ENCODE assay signal across 4 cellular contexts in the genomic region with DNA sequence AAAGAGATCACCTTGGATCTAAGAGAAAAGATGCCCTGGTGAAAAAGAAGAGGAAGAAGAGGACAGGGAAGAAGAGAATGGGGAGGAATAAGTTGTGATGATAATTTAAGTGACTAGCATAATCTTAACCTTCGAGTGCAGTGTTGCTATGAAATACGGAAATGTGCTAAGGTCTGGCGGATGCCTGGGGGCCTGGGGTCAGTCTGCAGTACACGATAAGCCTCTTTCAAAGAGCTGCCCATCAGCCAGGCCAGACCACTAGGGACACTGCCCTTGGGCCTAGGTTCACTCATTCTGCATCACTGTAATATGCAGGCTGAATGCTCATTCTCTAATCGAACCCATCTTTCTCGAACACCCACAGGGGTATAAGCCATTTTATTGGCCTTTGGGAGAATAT.
TF ChIP-seq lines count a peak whose summit lies in the region.

No MANE protein-coding gene starts in this region.

TF ChIP-seq in liver, 16 proteins besides CTCF, POLR2A, EP300 and RAD21:
- no peak for TF ChIP-seq TAF1 (conservative IDR thresholded peaks at IDR 0.05)
- TF ChIP-seq, protein P1, sequence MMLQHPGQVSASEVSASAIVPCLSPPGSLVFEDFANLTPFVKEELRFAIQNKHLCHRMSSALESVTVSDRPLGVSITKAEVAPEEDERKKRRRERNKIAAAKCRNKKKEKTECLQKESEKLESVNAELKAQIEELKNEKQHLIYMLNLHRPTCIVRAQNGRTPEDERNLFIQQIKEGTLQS (IDR thresholded peaks at IDR 0.05), result no peak
- TF ChIP-seq HNF4A (conservative IDR thresholded peaks at IDR 0.05), result no peak
- TF ChIP-seq, protein P2, sequence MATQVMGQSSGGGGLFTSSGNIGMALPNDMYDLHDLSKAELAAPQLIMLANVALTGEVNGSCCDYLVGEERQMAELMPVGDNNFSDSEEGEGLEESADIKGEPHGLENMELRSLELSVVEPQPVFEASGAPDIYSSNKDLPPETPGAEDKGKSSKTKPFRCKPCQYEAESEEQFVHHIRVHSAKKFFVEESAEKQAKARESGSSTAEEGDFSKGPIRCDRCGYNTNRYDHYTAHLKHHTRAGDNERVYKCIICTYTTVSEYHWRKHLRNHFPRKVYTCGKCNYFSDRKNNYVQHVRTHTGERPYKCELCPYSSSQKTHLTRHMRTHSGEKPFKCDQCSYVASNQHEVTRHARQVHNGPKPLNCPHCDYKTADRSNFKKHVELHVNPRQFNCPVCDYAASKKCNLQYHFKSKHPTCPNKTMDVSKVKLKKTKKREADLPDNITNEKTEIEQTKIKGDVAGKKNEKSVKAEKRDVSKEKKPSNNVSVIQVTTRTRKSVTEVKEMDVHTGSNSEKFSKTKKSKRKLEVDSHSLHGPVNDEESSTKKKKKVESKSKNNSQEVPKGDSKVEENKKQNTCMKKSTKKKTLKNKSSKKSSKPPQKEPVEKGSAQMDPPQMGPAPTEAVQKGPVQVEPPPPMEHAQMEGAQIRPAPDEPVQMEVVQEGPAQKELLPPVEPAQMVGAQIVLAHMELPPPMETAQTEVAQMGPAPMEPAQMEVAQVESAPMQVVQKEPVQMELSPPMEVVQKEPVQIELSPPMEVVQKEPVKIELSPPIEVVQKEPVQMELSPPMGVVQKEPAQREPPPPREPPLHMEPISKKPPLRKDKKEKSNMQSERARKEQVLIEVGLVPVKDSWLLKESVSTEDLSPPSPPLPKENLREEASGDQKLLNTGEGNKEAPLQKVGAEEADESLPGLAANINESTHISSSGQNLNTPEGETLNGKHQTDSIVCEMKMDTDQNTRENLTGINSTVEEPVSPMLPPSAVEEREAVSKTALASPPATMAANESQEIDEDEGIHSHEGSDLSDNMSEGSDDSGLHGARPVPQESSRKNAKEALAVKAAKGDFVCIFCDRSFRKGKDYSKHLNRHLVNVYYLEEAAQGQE (IDR thresholded peaks at IDR 0.05), result no peak
- TF ChIP-seq HNF4G (IDR thresholded peaks at IDR 0.05), result no peak
- TF ChIP-seq NR2F2 (IDR thresholded peaks at IDR 0.05), result peak; percentile 96
- no peak for TF ChIP-seq SP1 (IDR thresholded peaks at IDR 0.05)

TF ChIP-seq in HepG2, 621 proteins besides CTCF, POLR2A, EP300 and RAD21:
- no peak for TF ChIP-seq HNRNPL (IDR thresholded peaks at IDR 0.05; ENCODE audit: low read depth, low read length)
- no peak for TF ChIP-seq SUZ12 (IDR thresholded peaks at IDR 0.05; ENCODE audit: low read depth, low read length)
- TF ChIP-seq, protein P3, sequence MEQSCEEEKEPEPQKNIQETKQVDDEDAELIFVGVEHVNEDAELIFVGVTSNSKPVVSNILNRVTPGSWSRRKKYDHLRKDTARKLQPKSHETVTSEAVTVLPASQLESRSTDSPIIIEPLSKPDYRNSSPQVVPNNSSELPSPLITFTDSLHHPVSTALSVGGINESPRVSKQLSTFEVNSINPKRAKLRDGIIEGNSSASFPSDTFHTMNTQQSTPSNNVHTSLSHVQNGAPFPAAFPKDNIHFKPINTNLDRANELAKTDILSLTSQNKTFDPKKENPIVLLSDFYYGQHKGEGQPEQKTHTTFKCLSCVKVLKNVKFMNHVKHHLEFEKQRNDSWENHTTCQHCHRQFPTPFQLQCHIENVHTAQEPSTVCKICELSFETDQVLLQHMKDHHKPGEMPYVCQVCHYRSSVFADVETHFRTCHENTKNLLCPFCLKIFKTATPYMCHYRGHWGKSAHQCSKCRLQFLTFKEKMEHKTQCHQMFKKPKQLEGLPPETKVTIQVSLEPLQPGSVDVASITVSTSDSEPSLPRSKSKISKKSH (CRISPR knock-in tag; IDR thresholded peaks at IDR 0.05; ENCODE audit: borderline replicate concordance), result no peak
- TF ChIP-seq TP53 (CRISPR knock-in tag; conservative IDR thresholded peaks at IDR 0.05), result no peak
- TF ChIP-seq PRPF4 (IDR thresholded peaks at IDR 0.05; ENCODE audit: low read depth, low read length, poor library complexity, severe bottlenecking), result no peak

TF ChIP-seq in K562, 482 proteins besides CTCF, POLR2A, EP300 and RAD21:
- TF ChIP-seq ARID2 (IDR thresholded peaks at IDR 0.05) (no peak), CBFA2T3 (IDR thresholded peaks at IDR 0.05) (peak; percentile 18; the same call in 1 of the 2 replicates), TCF3 (CRISPR knock-in tag; IDR thresholded peaks at IDR 0.05) (peak; percentile 71), SMARCB1 (IDR thresholded peaks at IDR 0.05; ENCODE audit: insufficient read length, low read depth) (no peak)

TF ChIP-seq in endothelial cell of umbilical vein, 7 proteins besides CTCF, POLR2A, EP300 and RAD21:
- TF ChIP-seq POLR2AphosphoS5 (IDR thresholded peaks at IDR 0.05; ENCODE audit: insufficient read depth, low read depth, low read length), result peak; percentile 61
- TF ChIP-seq FOS (IDR thresholded peaks at IDR 0.05; ENCODE audit: borderline replicate concordance, insufficient read depth, low read length), result no peak
- no peak for TF ChIP-seq JUN (IDR thresholded peaks at IDR 0.05; ENCODE audit: borderline replicate concordance, insufficient read depth, insufficient read length, low read depth)
- peak; percentile 82 for TF ChIP-seq GATA2 (IDR thresholded peaks at IDR 0.05; ENCODE audit: insufficient read depth, insufficient read length, low read depth, low read length)
